In the genomic region with DNA sequence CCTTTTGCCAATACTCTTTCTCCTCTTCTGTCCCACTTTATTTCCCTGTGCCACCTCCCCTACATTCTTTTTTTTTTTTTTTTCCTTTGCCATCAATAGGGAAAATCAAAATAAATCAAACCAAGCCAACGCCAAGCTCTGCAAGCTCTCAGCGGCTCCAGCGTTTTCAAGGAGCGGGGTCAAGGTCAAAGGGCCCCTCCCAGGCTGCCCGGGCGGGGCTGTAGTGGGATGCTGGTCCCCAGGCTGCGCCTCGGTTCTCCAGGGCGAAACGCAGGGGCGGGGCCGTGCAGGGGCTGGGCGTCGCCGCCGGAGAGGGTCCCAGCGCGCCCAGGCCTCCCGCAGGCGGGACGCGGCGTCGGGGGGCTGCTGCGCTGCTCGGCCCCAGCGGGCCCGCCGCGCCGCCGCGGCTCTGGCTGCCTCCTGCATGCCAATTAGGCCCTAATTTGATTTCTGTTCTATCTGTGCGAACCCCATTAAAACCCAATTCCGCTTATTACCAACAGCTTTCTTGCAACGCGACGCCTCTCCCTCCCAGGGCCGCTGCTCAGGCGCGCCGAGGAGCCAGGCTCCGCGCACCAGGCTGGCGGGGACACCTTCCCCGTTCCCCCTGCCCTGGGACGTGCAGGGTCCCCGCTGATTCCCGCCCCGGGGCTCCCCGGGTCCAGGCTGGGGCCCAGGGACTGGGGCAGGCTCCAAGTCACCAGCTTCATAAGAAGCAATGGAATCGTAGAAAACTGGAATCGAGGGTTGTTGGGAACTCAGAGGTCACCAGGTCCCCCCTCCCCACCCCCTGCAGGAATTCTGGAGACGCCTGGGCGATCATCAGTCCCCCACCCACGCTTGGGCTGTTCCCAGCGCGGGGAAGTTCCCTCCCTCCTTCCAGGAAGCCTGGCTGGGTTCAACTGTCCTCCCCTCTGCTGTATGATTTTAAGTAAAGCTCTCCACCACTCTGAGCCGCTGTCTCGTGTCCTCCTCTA, we compare ENCODE assay signal across 9 cellular contexts. TPM values are rescaled to one million over a fixed set of nuclear protein-coding genes. Genes with fewer than 3 reads are reported as not detected.
DNase-seq lines count a peak whose midpoint lies in the region; ATAC-seq and TF ChIP-seq lines count a peak whose summit lies in the region.
"Had no signal": no experiment of that assay in that cellular context is flagged by ENCODE, and none has a peak within 500 bp of the region (broad histone marks: within the 10 kb centered on the region; RNA-seq: fewer than 3 reads in every experiment).

No MANE protein-coding gene starts in this region.

- H3K36me3 Mint-ChIP-seq in type B pancreatic cell = no peaks in the 10 kb centered on the region

- H3K4me3 ChIP-seq in OCI-LY1 (ENCODE audit: low read depth, low read length, poor library complexity, severe bottlenecking) = no peak overlapping the region
- peak overlapping the region; percentile 29 for H3K4me3 ChIP-seq in effector memory CD4-positive, alpha-beta T cell (ENCODE audit: insufficient read depth, low read depth, low read length, poor library complexity, severe bottlenecking)
- H3K4me3 ChIP-seq in muscle layer of colon (ENCODE audit: low read depth in 1 of 2, low read length in 2 of 2) = peak overlapping the region; percentile 21 to 47

- peak; percentile 56 for DNase-seq in GM03348 (ENCODE audit: low spot score)
- DNase-seq in effector memory CD4-positive, alpha-beta T cell = no peak
- DNase-seq in type B pancreatic cell (ENCODE audit: extremely low spot score, unreplicated experiment) = no peak
- DNase-seq in SK-N-DZ (ENCODE audit: low spot score) = no peak
- DNase-seq in NCI-H1048 (lab: John Stamatoyannopoulos, UW) = no peak

- H2AFZ ChIP-seq in OCI-LY1 (ENCODE audit: low read length) = no peak overlapping the region

- no peaks in the 10 kb centered on the region; the same call in 1 of the 2 replicates for H3K27me3 ChIP-seq in OCI-LY1 (ENCODE audit: insufficient read depth, low read length)
- H3K27me3 ChIP-seq in effector memory CD4-positive, alpha-beta T cell (replicated peaks; ENCODE audit: control insufficient read depth, insufficient read depth, low read length, poor library complexity, severe bottlenecking) = no peaks in the 10 kb centered on the region
- H3K27me3 ChIP-seq in muscle layer of colon (ENCODE audit: control insufficient read depth in 1 of 2, insufficient read depth in 2 of 2, low read length in 2 of 2) = no peaks in the 10 kb centered on the region

- no peaks in the 10 kb centered on the region for H3K9me2 ChIP-seq in OCI-LY1 (ENCODE audit: low read depth, low read length)

- H3K36me3 ChIP-seq in OCI-LY1 (ENCODE audit: insufficient read depth, low read length) (no peaks in the 10 kb centered on the region), muscle layer of colon (ENCODE audit: insufficient read depth, low read length) (no peaks in the 10 kb centered on the region)
- H3K36me3 ChIP-seq in effector memory CD4-positive, alpha-beta T cell (ENCODE audit: control insufficient read depth, insufficient read depth, low read length) = no peaks in the 10 kb centered on the region

- peak overlapping the region; percentile 85 for H3K4me3 Mint-ChIP-seq in type B pancreatic cell

- H3K79me2 ChIP-seq in OCI-LY1 (ENCODE audit: insufficient read depth, low read length) = no peaks in the 10 kb centered on the region

- TF ChIP-seq CTCF in OCI-LY1 (IDR thresholded peaks at IDR 0.05; ENCODE audit: low read length) = no peak
- TF ChIP-seq CTCF in type B pancreatic cell (conservative IDR thresholded peaks at IDR 0.05) = no peak

- H3K9ac ChIP-seq in OCI-LY1 (ENCODE audit: low read length) (no peak overlapping the region), muscle layer of colon (ENCODE audit: low read length) (no peak overlapping the region)

- H3K9me3 Mint-ChIP-seq in type B pancreatic cell = no peaks in the 10 kb centered on the region

- H3F3A ChIP-seq in OCI-LY1 (ENCODE audit: insufficient read depth, low read length) = no peaks in the 10 kb centered on the region

- H3K4me1 Mint-ChIP-seq in type B pancreatic cell (ENCODE audit: unreplicated experiment) = peaks cover 18% of the 10 kb centered on the region

- H3K9me3 ChIP-seq in OCI-LY1 (ENCODE audit: low read length) (no peaks in the 10 kb centered on the region), muscle layer of colon (ENCODE audit: low read length) (no peaks in the 10 kb centered on the region)
- no peaks in the 10 kb centered on the region for H3K9me3 ChIP-seq in effector memory CD4-positive, alpha-beta T cell (ENCODE audit: control insufficient read depth, low read length)

- no peak for ATAC-seq in HG03139 (IDR thresholded peaks at IDR 0.05; ENCODE audit: unreplicated experiment)

- H4K20me1 ChIP-seq in OCI-LY1 (ENCODE audit: insufficient read depth, low read length) = no peaks in the 10 kb centered on the region

- H3K4me2 ChIP-seq in OCI-LY1 (ENCODE audit: low read length) = 0 out of 2 replicates have a peak overlapping the region, but pooled peaks have one; percentile 26

- H3K27ac ChIP-seq in OCI-LY1 (ENCODE audit: low read depth, low read length, poor library complexity, severe bottlenecking) (no peak overlapping the region), muscle layer of colon (ENCODE audit: low read depth, low read length) (peak overlapping the region; percentile 34)
- no peak overlapping the region for H3K27ac ChIP-seq in effector memory CD4-positive, alpha-beta T cell (ENCODE audit: insufficient read depth, low read length, poor library complexity, severe bottlenecking)

- no peak overlapping the region for H3K27ac Mint-ChIP-seq in type B pancreatic cell

- peaks cover 11% of the 10 kb centered on the region for H3K27me3 Mint-ChIP-seq in type B pancreatic cell

- H3K4me1 ChIP-seq in OCI-LY1 (ENCODE audit: insufficient read depth, low read length, severe bottlenecking) (no peaks in the 10 kb centered on the region), muscle layer of colon (ENCODE audit: insufficient read depth, low read length) (no peaks in the 10 kb centered on the region)
- peaks cover 5% of the 10 kb centered on the region for H3K4me1 ChIP-seq in effector memory CD4-positive, alpha-beta T cell (ENCODE audit: control insufficient read depth, insufficient read depth, low read length, poor library complexity, severe bottlenecking)

RNA-seq across cellular contexts. Expression of gene MAP1LC3B2, which starts 50.7 kb away (rescaled TPM):
- 1.0 TPM in 1 of 2 replicates, not detected in the other for total RNA-seq in type B pancreatic cell (ENCODE audit: low replicate concordance)
- polyA plus RNA-seq in SK-N-DZ (2014; cell fraction: cytosol; rRNA removed) = not detected in 2 replicates
- not detected in 2 replicates for polyA plus RNA-seq in SK-N-DZ (2014; cell fraction: nucleus; rRNA removed)
- total RNA-seq: liver had no signal
